12 cellular contexts compared by ENCODE assay signal in genomic region chr12:104686196-104686595, GRCh38.
DNase-seq lines count a peak whose midpoint lies in the region; ATAC-seq lines count a peak whose summit lies in the region.
"Had no signal": no experiment of that assay in that cellular context is flagged by ENCODE, and none has a peak within 500 bp of the region (broad histone marks: within the 10 kb centered on the region; RNA-seq: fewer than 3 reads in every experiment).

No MANE protein-coding gene starts in this region.

- peak; percentile 50 for DNase-seq in EH (ENCODE audit: low read depth)
- DNase-seq in activated T-helper 2 cell treated with anti-CD3 and anti-CD28 coated beads, Interferon-gamma antibody, Interleukin-2, Interleukin-4, amounts not matched to agents 10 μg/mL and 5 μg/mL and 100 μg/mL, durations not matched to agents 14 hours and 24 hours and 36 hours (ENCODE audit: low spot score), result no peak
- peak; percentile 11 to 56 for DNase-seq in lung microvascular endothelial cell (ENCODE audit: low read depth in 2 of 2)
- no peak for DNase-seq in superior temporal gyrus (ENCODE audit: extremely low spot score)
- no peak for DNase-seq in putamen (ENCODE audit: low spot score)
- DNase-seq in NCI-H446 (lab: John Stamatoyannopoulos, UW), result no peak
- DNase-seq: activated gamma-delta T cell treated with Interleukin-2 at 50 U/mL for 16 hours; kidney; NK-92 treated with Interleukin-12 subunit alpha and Interleukin-12 subunit beta, amount 100 ng/mL, for 24 hours; T-helper 9 cell had no signal

- no peaks in the 10 kb centered on the region for H3K27me3 Mint-ChIP-seq in activated T-helper 2 cell treated with anti-CD3 and anti-CD28 coated beads, Interferon-gamma antibody, Interleukin-2, Interleukin-4, amounts not matched to agents 10 μg/mL and 5 μg/mL and 100 μg/mL, durations not matched to agents 14 hours and 24 hours and 36 hours (ENCODE audit: low read depth)
- H3K27me3 Mint-ChIP-seq: progenitor cell of endocrine pancreas had no signal

- H3K27ac Mint-ChIP-seq in activated T-helper 2 cell treated with anti-CD3 and anti-CD28 coated beads, Interferon-gamma antibody, Interleukin-2, Interleukin-4, amounts not matched to agents 10 μg/mL and 5 μg/mL and 100 μg/mL, durations not matched to agents 14 hours and 24 hours and 36 hours, result peak overlapping the region; percentile 97
- H3K27ac Mint-ChIP-seq: progenitor cell of endocrine pancreas had no signal

- peaks cover 43% of the 10 kb centered on the region for H3K36me3 Mint-ChIP-seq in activated T-helper 2 cell treated with anti-CD3 and anti-CD28 coated beads, Interferon-gamma antibody, Interleukin-2, Interleukin-4, amounts not matched to agents 10 μg/mL and 5 μg/mL and 100 μg/mL, durations not matched to agents 14 hours and 24 hours and 36 hours (ENCODE audit: low read depth)

- intact Hi-C loops in activated T-helper 2 cell treated with anti-CD3 and anti-CD28 coated beads, Interferon-gamma antibody, Interleukin-2, Interleukin-4, amounts not matched to agents 10 μg/mL and 5 μg/mL and 100 μg/mL, durations not matched to agents 14 hours and 24 hours and 36 hours (cut with micrococcal nuclease), result loop anchor here (10.0 kb wide), 2 partner anchors 369 to 649 kb away; partner anchors contain the start of gene C12orf75

- H3K4me3 Mint-ChIP-seq in activated T-helper 2 cell treated with anti-CD3 and anti-CD28 coated beads, Interferon-gamma antibody, Interleukin-2, Interleukin-4, amounts not matched to agents 10 μg/mL and 5 μg/mL and 100 μg/mL, durations not matched to agents 14 hours and 24 hours and 36 hours (ENCODE audit: low read depth), result peak overlapping the region; percentile 24

- ATAC-seq in HG03354 (IDR thresholded peaks at IDR 0.05; ENCODE audit: poor library complexity, severe bottlenecking, unreplicated experiment), result peak; percentile 46

- H3K4me1 Mint-ChIP-seq in activated T-helper 2 cell treated with anti-CD3 and anti-CD28 coated beads, Interferon-gamma antibody, Interleukin-2, Interleukin-4, amounts not matched to agents 10 μg/mL and 5 μg/mL and 100 μg/mL, durations not matched to agents 14 hours and 24 hours and 36 hours (ENCODE audit: low read depth), result peaks cover 84% of the 10 kb centered on the region

- H3K9me3 Mint-ChIP-seq in activated T-helper 2 cell treated with anti-CD3 and anti-CD28 coated beads, Interferon-gamma antibody, Interleukin-2, Interleukin-4, amounts not matched to agents 10 μg/mL and 5 μg/mL and 100 μg/mL, durations not matched to agents 14 hours and 24 hours and 36 hours, result peaks cover 4% of the 10 kb centered on the region

Comparison
In these comparisons a context has a peak if more than half of its experiments do, and no peak if none do; other contexts are left out.
1. DNase-seq: peak in EH (single experiment) and lung microvascular endothelial cell (2 of 2); none in activated T-helper 2 cell treated with anti-CD3 and anti-CD28 coated beads, Interferon-gamma antibody, Interleukin-2, Interleukin-4, amounts not matched to agents 10 μg/mL and 5 μg/mL and 100 μg/mL, durations not matched to agents 14 hours and 24 hours and 36 hours (single experiment), superior temporal gyrus (single experiment), putamen (single experiment) and NCI-H446 (0 of 2).